15 cellular contexts compared by ENCODE assay signal in the genomic region with DNA sequence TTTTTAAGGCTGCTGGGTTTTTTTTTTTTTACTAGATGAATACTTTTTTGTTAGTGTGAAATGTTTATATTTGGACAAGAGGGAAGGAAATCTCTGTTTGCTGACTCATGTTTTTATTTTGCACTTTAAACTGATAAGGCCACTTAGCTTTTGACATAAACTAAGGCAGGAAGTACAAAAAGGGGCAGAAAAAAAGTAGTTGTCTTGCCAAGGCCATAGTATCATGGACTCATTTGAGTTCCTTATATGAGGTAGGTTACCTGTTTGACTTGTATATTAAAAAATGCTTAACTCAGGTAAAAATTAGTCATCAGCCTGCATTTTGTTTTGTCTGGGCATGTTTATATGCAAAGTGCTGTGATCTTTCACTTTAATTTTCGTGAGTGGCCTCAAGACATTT. TPM values are rescaled to one million over a fixed set of nuclear protein-coding genes. Genes with fewer than 3 reads are reported as not detected.
A peak's percentile ranks its signal among the peaks of the same experiment; 100 is the strongest.
DNase-seq lines count a peak whose midpoint lies in the region; ATAC-seq, FAIRE-seq and TF ChIP-seq lines count a peak whose summit lies in the region.
"Had no signal": no experiment of that assay in that cellular context is flagged by ENCODE, and none has a peak within 500 bp of the region (broad histone marks: within the 10 kb centered on the region; RNA-seq: fewer than 3 reads in every experiment).

No MANE protein-coding gene starts in this region.

- intact Hi-C loops in IMR-90 (cut with micrococcal nuclease) (no loop called here), kidney (cut with DNase I) (no loop called here), esophagus muscularis mucosa (cut with DNase I) (no loop called here)

- H4K8ac ChIP-seq in IMR-90 (ENCODE audit: low read depth in 2 of 2, low read length in 2 of 2), result no peak overlapping the region

- H3K18ac ChIP-seq in IMR-90 (ENCODE audit: low read depth, low read length), result no peak overlapping the region

- peaks cover 5% of the 10 kb centered on the region; the same call in 1 of the 2 replicates for H4K20me1 ChIP-seq in IMR-90 (ENCODE audit: insufficient read depth, low read length)

- H2AK9ac ChIP-seq in IMR-90 (replicated peaks; ENCODE audit: low read depth, low read length, poor library complexity), result no peak overlapping the region

- TF ChIP-seq CTCF in A549 (IDR thresholded peaks at IDR 0.05), result no peak
- TF ChIP-seq CTCF in IMR-90 (conservative IDR thresholded peaks at IDR 0.05; ENCODE audit: low read depth, low read length), result no peak
- no peak for TF ChIP-seq CTCF in astrocyte of the spinal cord (IDR thresholded peaks at IDR 0.05; ENCODE audit: low read depth, low read length)
- no peak for TF ChIP-seq CTCF in kidney (IDR thresholded peaks at IDR 0.05; ENCODE audit: borderline replicate concordance, extremely low read depth, insufficient read depth)
- no peak for TF ChIP-seq CTCF in esophagus muscularis mucosa (IDR thresholded peaks at IDR 0.05)

- H2AK5ac ChIP-seq in IMR-90 (ENCODE audit: low read depth, low read length), result no peak overlapping the region

- no TSS peak for BruUV-seq in IMR-90 (replicated peaks; lab: Mats Ljungman, UMichigan)

- CTCF ChIA-PET in A549 (lab: Yijun Ruan, JAX), result no interaction called here
- CTCF ChIA-PET in IMR-90 (lab: Yijun Ruan, JAX), result interaction anchor here (0.7 to 1.2 kb wide), 2 partner anchors 13 to 54 kb away, joined by 3 read pairs; no protein-coding TSS in a partner anchor

- FAIRE-seq in A549 (lab: Jason Lieb, UNC), result no peak
- peak; percentile 76 for FAIRE-seq in kidney (lab: Jason Lieb, UNC)

- dilution Hi-C loops in IMR-90 (cut with HindIII; ENCODE audit: low sequenced_read_pairs, unreplicated experiment), result no loop called here

- ATAC-seq in A549, result no peak
- ATAC-seq in IMR-90 (ENCODE audit: low read depth), result peak; percentile 27
- ATAC-seq in HG03571 (IDR thresholded peaks at IDR 0.05; ENCODE audit: unreplicated experiment), result no peak
- ATAC-seq: sciatic nerve had no signal

- WGBS in A549 (ENCODE audit: missing lambda C conversion rate), result 88% methylated on average over 1 of the region's 1 CpG
- WGBS in IMR-90 (ENCODE audit: extremely low coverage in 2 of 2, insufficient read length in 1 of 2), 2 experiments, result no CpG with 5 or more reads among the region's 1 CpG
- 74% methylated on average over 1 of the region's 1 CpG for WGBS in esophagus muscularis mucosa

- H3K79me1 ChIP-seq in IMR-90 (ENCODE audit: low read depth in 1 of 2, low read length in 2 of 2), result peaks cover 4 to 9% of the 10 kb centered on the region in 2 experiments

- no peak overlapping the region for H3K14ac ChIP-seq in IMR-90 (replicated peaks; ENCODE audit: low read depth, low read length)

- H3K4me3 ChIP-seq in A549 (no peak overlapping the region), IMR-90 (ENCODE audit: insufficient read depth, low read depth, low read length) (no peak overlapping the region), astrocyte of the spinal cord (ENCODE audit: low read depth, low read length) (no peak overlapping the region), kidney (ENCODE audit: low read length in 2 of 2) (no peak overlapping the region), esophagus muscularis mucosa (no peak overlapping the region), SJCRH30 (no peak overlapping the region)

- H3K4me1 ChIP-seq in A549 (peaks cover 11% of the 10 kb centered on the region; the same call in 2 of the 3 replicates), IMR-90 (ENCODE audit: control insufficient read depth, insufficient read depth, low read length) (no peaks in the 10 kb centered on the region), kidney (ENCODE audit: control insufficient read depth in 1 of 2, insufficient read depth in 1 of 2, low read depth in 1 of 2, low read length in 2 of 2) (peaks cover 14 to 15% of the 10 kb centered on the region in 2 donors), esophagus muscularis mucosa (peaks cover 24 to 46% (median 36%) of the 10 kb centered on the region in 4 donors), SJCRH30 (no peaks in the 10 kb centered on the region)

- no peak overlapping the region for H4K91ac ChIP-seq in IMR-90 (ENCODE audit: insufficient read depth, low read depth, low read length)

- TF ChIP-seq EP300 in A549 (IDR thresholded peaks at IDR 0.05) (no peak), esophagus muscularis mucosa (IDR thresholded peaks at IDR 0.05) (no peak)

- POLR2A ChIA-PET in A549 (lab: Yijun Ruan, JAX), result no interaction called here
- POLR2A ChIA-PET in IMR-90 (lab: Charles Lee; ENCODE audit: unreplicated experiment), result no interaction called here

- H3K9me3 ChIP-seq in A549, result peaks cover 11% of the 10 kb centered on the region; the same call in 2 of the 3 replicates
- peaks cover 2% of the 10 kb centered on the region; the same call in 1 of the 2 replicates for H3K9me3 ChIP-seq in IMR-90 (ENCODE audit: control insufficient read depth, insufficient read depth, low read length)
- peaks cover 7 to 11% of the 10 kb centered on the region in 2 donors for H3K9me3 ChIP-seq in kidney (ENCODE audit: control insufficient read depth in 1 of 2, low read length in 2 of 2)
- H3K9me3 ChIP-seq in esophagus muscularis mucosa, result peaks cover 0 to 13% (median 10%) of the 10 kb centered on the region in 4 donors
- no peaks in the 10 kb centered on the region; the same call in 1 of the 2 replicates for H3K9me3 ChIP-seq in SJCRH30 (replicated peaks)

- no peak overlapping the region for H3K23ac ChIP-seq in IMR-90 (ENCODE audit: low read depth, low read length)

- H3K27me3 ChIP-seq in IMR-90 (ENCODE audit: control insufficient read depth, insufficient read depth, low read length), result no peaks in the 10 kb centered on the region
- no peaks in the 10 kb centered on the region for H3K27me3 ChIP-seq in esophagus muscularis mucosa
- H3K27me3 ChIP-seq in SJCRH30, result no peaks in the 10 kb centered on the region

- H3K27ac ChIP-seq in A549 (0 out of 6 replicates have a peak overlapping the region, but pooled peaks of 1 of the 2 experiments have one; percentile 18), IMR-90 (ENCODE audit: insufficient read depth, low read length) (no peak overlapping the region), kidney (ENCODE audit: low read depth in 2 of 2, low read length in 2 of 2) (peak overlapping the region in 1 of 2 donors; percentile 48), esophagus muscularis mucosa (replicated peaks in 1 of 4) (no peak overlapping the region), SJCRH30 (no peak overlapping the region)

- TF ChIP-seq POLR2A in A549 (IDR thresholded peaks at IDR 0.05; ENCODE audit: low read length) (no peak), IMR-90 (IDR thresholded peaks at IDR 0.05; ENCODE audit: low read depth, low read length) (no peak), esophagus muscularis mucosa (IDR thresholded peaks at IDR 0.05; ENCODE audit: low read depth) (no peak)

- H3K36me3 ChIP-seq in IMR-90 (ENCODE audit: control insufficient read depth, insufficient read depth, low read length), result peaks cover 1% of the 10 kb centered on the region
- no peaks in the 10 kb centered on the region for H3K36me3 ChIP-seq in kidney (ENCODE audit: control insufficient read depth in 1 of 2, insufficient read depth in 2 of 2, low read length in 2 of 2)
- H3K36me3 ChIP-seq in esophagus muscularis mucosa, result no peaks in the 10 kb centered on the region
- no peaks in the 10 kb centered on the region; the same call in 1 of the 2 replicates for H3K36me3 ChIP-seq in SJCRH30

- H3K4me2 ChIP-seq in A549 (peak overlapping the region; percentile 45), IMR-90 (ENCODE audit: low read depth, low read length) (no peak overlapping the region)

- H3K9me1 ChIP-seq in IMR-90 (ENCODE audit: insufficient read depth, low read length), result no peaks in the 10 kb centered on the region

- no peak overlapping the region for H3K9ac ChIP-seq in IMR-90 (ENCODE audit: low read depth, low read length)
- no peak overlapping the region for H3K9ac ChIP-seq in kidney (ENCODE audit: low read length in 2 of 2)

- H4K5ac ChIP-seq in IMR-90 (ENCODE audit: low read depth, low read length), result no peak overlapping the region

- H2BK15ac ChIP-seq in IMR-90 (ENCODE audit: low read depth, low read length), result no peak overlapping the region

- no peak overlapping the region for H2BK5ac ChIP-seq in IMR-90 (ENCODE audit: low read depth, low read length, poor library complexity, severe bottlenecking)

- in situ Hi-C loops in IMR-90 (cut with MboI; ENCODE audit: low sequenced_read_pairs) (no loop called here), astrocyte of the spinal cord (cut with HindIII; ENCODE audit: low sequenced_read_pairs) (no loop called here)

- H3K4ac ChIP-seq in IMR-90 (ENCODE audit: low read depth, low read length), result no peak overlapping the region

- H2BK20ac ChIP-seq in IMR-90 (ENCODE audit: low read depth, low read length), result no peak overlapping the region

- H3K56ac ChIP-seq in IMR-90 (ENCODE audit: extremely low read depth, insufficient read depth, low read length), result no peak overlapping the region

- DNase-seq in A549 (ENCODE audit: low read depth in 1 of 2, low spot score in 1 of 2) (peak in 1 of 2 experiments; percentile 8), IMR-90 (peak; percentile 56), astrocyte of the spinal cord (ENCODE audit: low read depth, low spot score) (peak; percentile 30), kidney (no peak), esophagus muscularis mucosa (ENCODE audit: extremely low spot score) (no peak), SJCRH30 (no peak)
- DNase-seq in effector CD8-positive, alpha-beta T cell (lab: John Stamatoyannopoulos, UW), result no peak
- DNase-seq: activated CD4-positive, alpha-beta T cell treated with anti-CD3 and anti-CD28 coated beads, Interleukin-2, amount 10 ng/mL, durations not matched to agents 7 days and 5 days; activated naive CD4-positive, alpha-beta T cell treated with anti-CD3 and anti-CD28 coated beads, Interleukin-2, amount 10 ng/mL, durations not matched to agents 7 days and 5 days; cortex of kidney; midbrain; NCI-H2029 treated with DMSO at 0.1 percent for 48 hours; T-helper 1 cell had no signal

- H2AFZ ChIP-seq in IMR-90 (replicated peaks; ENCODE audit: low read length, poor library complexity), result no peak overlapping the region

- TF ChIP-seq RAD21 in A549 (conservative IDR thresholded peaks at IDR 0.05 in 1 of 2, IDR thresholded peaks at IDR 0.05 in 1 of 2) (no peak), IMR-90 (IDR thresholded peaks at IDR 0.05; ENCODE audit: low read length) (no peak)

- no peak overlapping the region for H2BK120ac ChIP-seq in IMR-90 (ENCODE audit: low read depth, low read length)

RNA-seq across cellular contexts. Expression of a gene that starts 26.0 kb away (rescaled TPM):
- polyA plus RNA-seq in A549 (2011; rRNA removed), result 23.9 and 28.4 TPM in 2 replicates
- polyA plus RNA-seq in A549 (2012; cell fraction: cytosol; rRNA removed), result 9.7 and 10.2 TPM in 2 replicates
- polyA plus RNA-seq in A549 (2012; cell fraction: nucleus; rRNA removed), result 6.0 and 7.2 TPM in 2 replicates
- polyA plus RNA-seq in A549 (2017; fragmentation: RNase III; extraction: RNeasy Plus Mini Kit Qiagen cat#74134 plus additional on column Dnase treatment), result 7.9 to 9.9 TPM (median 9.2 TPM) in 3 replicates
- 21.1 and 22.6 TPM in 2 replicates for polyA minus RNA-seq in A549 (2011; rRNA and poly(A)+ RNA removed)
- 17.6 and 20.8 TPM in 2 replicates for total RNA-seq in IMR-90 (2012; rRNA removed)
- 11.6 and 12.2 TPM in 2 replicates for polyA plus RNA-seq in IMR-90 (2012; rRNA removed)
- polyA plus RNA-seq in IMR-90 (2012; cell fraction: cytosol; rRNA removed), result 6.7 and 8.0 TPM in 2 replicates
- polyA plus RNA-seq in IMR-90 (2012; cell fraction: nucleus; rRNA removed; ENCODE audit: low replicate concordance), result 4.1 and 15.1 TPM in 2 replicates
- 39.5 TPM for total RNA-seq in kidney
- polyA plus RNA-seq in kidney (ENCODE audit: insufficient read depth, low read depth, low replicate concordance), result 8.9 TPM
- 10 to 100 TPM; 19.5 to 34.3 (median 29.2) TPM for total RNA-seq in esophagus muscularis mucosa
- total RNA-seq in SJCRH30 (2014; rRNA removed; shearing (Covaris generic)), result 19.5 and 28.9 TPM in 2 replicates

Comparison
In these comparisons a context has a peak if more than half of its experiments do, and no peak if none do; other contexts are left out.
1. DNase-seq: peak in IMR-90 (single experiment) and astrocyte of the spinal cord (single experiment); none in kidney (single experiment), esophagus muscularis mucosa (single experiment), SJCRH30 (0 of 2) and effector CD8-positive, alpha-beta T cell (single experiment).